ENCODE assay signal across 1 cellular context in genomic region chr22:24775769-24776492, GRCh38.
TF ChIP-seq lines count a peak whose summit lies in the region.

No MANE protein-coding gene starts in this region.

TF ChIP-seq in IMR-90, 13 proteins besides CTCF, POLR2A, EP300 and RAD21:
- no peak for TF ChIP-seq MAFK (IDR thresholded peaks at IDR 0.05; ENCODE audit: low read depth, low read length)
- TF ChIP-seq FOS (IDR thresholded peaks at IDR 0.05; ENCODE audit: low read depth, low read length), result no peak
- no peak for TF ChIP-seq MXI1 (IDR thresholded peaks at IDR 0.05; ENCODE audit: borderline replicate concordance, low read depth, low read length)
- no peak for TF ChIP-seq CEBPB (IDR thresholded peaks at IDR 0.05; ENCODE audit: low read depth, low read length)
- TF ChIP-seq MAZ (IDR thresholded peaks at IDR 0.05; ENCODE audit: borderline replicate concordance, low read depth, low read length), result no peak
- TF ChIP-seq RCOR1 (IDR thresholded peaks at IDR 0.05; ENCODE audit: insufficient replicate concordance, low read length), result no peak
- TF ChIP-seq CHD1 (IDR thresholded peaks at IDR 0.05; ENCODE audit: low read depth, low read length), result no peak
- no peak for TF ChIP-seq RFX5 (IDR thresholded peaks at IDR 0.05; ENCODE audit: low read depth, low read length)
- no peak for TF ChIP-seq NFE2L2 (IDR thresholded peaks at IDR 0.05; ENCODE audit: low read depth, low read length)
- TF ChIP-seq SMC3 (IDR thresholded peaks at IDR 0.05; ENCODE audit: low read depth, low read length), result no peak
- no peak for TF ChIP-seq ELK1 (IDR thresholded peaks at IDR 0.05; ENCODE audit: borderline replicate concordance, low read depth, low read length)
- no peak for TF ChIP-seq USF2 (IDR thresholded peaks at IDR 0.05; ENCODE audit: low read depth, low read length)
- no peak for TF ChIP-seq BHLHE40 (IDR thresholded peaks at IDR 0.05; ENCODE audit: low read depth, low read length)
